In the genomic region with DNA sequence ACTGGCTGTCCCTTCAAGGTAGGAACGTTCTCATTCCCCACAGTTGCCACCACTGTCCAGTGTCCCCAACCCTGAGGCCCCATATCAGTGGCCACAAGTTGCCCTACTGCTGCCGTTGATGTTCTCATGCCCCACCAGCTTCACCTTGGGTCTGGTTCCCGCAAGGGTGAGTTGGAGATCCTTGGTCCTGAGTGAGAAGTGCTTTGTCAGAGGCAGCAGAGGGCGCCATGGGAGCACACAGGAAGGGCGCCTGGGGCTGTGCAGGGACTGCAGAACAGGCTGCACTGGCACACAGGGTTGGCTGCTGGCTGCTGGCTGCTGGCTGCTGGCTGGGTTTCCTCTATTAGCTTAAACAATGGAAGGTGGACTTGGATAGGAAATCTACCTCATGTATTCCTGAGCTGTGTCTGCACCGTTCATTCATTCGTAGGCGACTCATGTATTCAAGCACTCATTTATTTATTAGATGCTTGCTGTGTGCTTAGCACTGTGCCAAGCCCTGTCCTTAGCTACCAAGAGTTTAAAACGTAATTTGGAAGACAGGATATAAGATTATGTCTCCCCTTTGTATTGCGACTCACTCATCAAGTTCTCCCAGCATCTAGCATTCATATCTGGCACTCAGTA, we compare ENCODE assay signal across 1 cellular context.
TF ChIP-seq lines count a peak whose summit lies in the region.

No MANE protein-coding gene starts in this region.

TF ChIP-seq in HCT116, 20 proteins besides CTCF, POLR2A, EP300 and RAD21 (continued from another document):
- TF ChIP-seq CBX3 (IDR thresholded peaks at IDR 0.05; ENCODE audit: low read depth) (peak; percentile 83), ZNF274 (IDR thresholded peaks at IDR 0.05; ENCODE audit: low read depth, low read length) (no peak), ELF1 (IDR thresholded peaks at IDR 0.05; ENCODE audit: borderline replicate concordance, low read depth) (no peak), SP1 (IDR thresholded peaks at IDR 0.05; ENCODE audit: low read depth) (no peak), YY1 (IDR thresholded peaks at IDR 0.05; ENCODE audit: extremely low read depth, insufficient replicate concordance, low read depth, low read length) (peak; percentile 7), FOSL1 (IDR thresholded peaks at IDR 0.05; ENCODE audit: low read depth) (no peak), TCF7L2 (IDR thresholded peaks at IDR 0.05; ENCODE audit: borderline replicate concordance, extremely low read depth, insufficient read depth, insufficient read length) (no peak), SRF (IDR thresholded peaks at IDR 0.05; ENCODE audit: low read depth) (no peak), EZH2 (IDR thresholded peaks at IDR 0.05) (no peak), SIN3A (IDR thresholded peaks at IDR 0.05; ENCODE audit: low read depth) (no peak), EGR1 (IDR thresholded peaks at IDR 0.05; ENCODE audit: low read depth) (no peak), ZFX (IDR thresholded peaks at IDR 0.05) (no peak)
- TF ChIP-seq, protein P1, sequence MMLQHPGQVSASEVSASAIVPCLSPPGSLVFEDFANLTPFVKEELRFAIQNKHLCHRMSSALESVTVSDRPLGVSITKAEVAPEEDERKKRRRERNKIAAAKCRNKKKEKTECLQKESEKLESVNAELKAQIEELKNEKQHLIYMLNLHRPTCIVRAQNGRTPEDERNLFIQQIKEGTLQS (IDR thresholded peaks at IDR 0.05): no peak
- TF ChIP-seq, protein P2, sequence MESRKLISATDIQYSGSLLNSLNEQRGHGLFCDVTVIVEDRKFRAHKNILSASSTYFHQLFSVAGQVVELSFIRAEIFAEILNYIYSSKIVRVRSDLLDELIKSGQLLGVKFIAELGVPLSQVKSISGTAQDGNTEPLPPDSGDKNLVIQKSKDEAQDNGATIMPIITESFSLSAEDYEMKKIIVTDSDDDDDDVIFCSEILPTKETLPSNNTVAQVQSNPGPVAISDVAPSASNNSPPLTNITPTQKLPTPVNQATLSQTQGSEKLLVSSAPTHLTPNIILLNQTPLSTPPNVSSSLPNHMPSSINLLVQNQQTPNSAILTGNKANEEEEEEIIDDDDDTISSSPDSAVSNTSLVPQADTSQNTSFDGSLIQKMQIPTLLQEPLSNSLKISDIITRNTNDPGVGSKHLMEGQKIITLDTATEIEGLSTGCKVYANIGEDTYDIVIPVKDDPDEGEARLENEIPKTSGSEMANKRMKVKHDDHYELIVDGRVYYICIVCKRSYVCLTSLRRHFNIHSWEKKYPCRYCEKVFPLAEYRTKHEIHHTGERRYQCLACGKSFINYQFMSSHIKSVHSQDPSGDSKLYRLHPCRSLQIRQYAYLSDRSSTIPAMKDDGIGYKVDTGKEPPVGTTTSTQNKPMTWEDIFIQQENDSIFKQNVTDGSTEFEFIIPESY (IDR thresholded peaks at IDR 0.05; ENCODE audit: extremely low read depth, insufficient replicate concordance, low read length): no peak
